ENCODE assay signal across 19 cellular contexts in genomic region chrX:13239272-13239671, GRCh38.
DNase-seq lines count a peak whose midpoint lies in the region; ATAC-seq and TF ChIP-seq lines count a peak whose summit lies in the region.
"Had no signal": no experiment of that assay in that cellular context is flagged by ENCODE, and none has a peak within 500 bp of the region (broad histone marks: within the 10 kb centered on the region; RNA-seq: fewer than 3 reads in every experiment).

No MANE protein-coding gene starts in this region.

- H3K4me1 Mint-ChIP-seq in neural crest cell (peaks cover 14% of the 10 kb centered on the region), HFFc6 (ENCODE audit: low read depth) (no peaks in the 10 kb centered on the region)

- DNase-seq in left cardiac atrium (peak; percentile 20), Right ventricle myocardium superior (no peak), caudate nucleus (lab: John Stamatoyannopoulos, UW) (peak in 23 of 61 donors; percentile 0 to 55 (median 2)), neural crest cell (ENCODE audit: low read depth, low spot score) (no peak), uterus (peak; percentile 35 to 46), SIG-M5 treated with dmso at 0.1 percent for 504 hours (lab: John Stamatoyannopoulos, UW; ENCODE audit: unreplicated experiment) (no peak), HFFc6 (no peak)
- no peak for DNase-seq in stimulated activated CD4-positive, alpha-beta T cell treated with anti-CD3 and anti-CD28 coated beads, Interleukin-4, amount 100 ng/mL, for 4 hours
- DNase-seq: 8988T, ACHN, Calu3, DMS153, DND-41, Kasumi-1, NCI-H2029, NCI-H446 treated with DMSO at 0.1 percent for 48 hours, PC-9, SHP77 had no signal

- intact Hi-C loops in left cardiac atrium (cut with DNase I) = no loop called here
- intact Hi-C loops in Right ventricle myocardium superior (cut with DNase I) = no loop called here
- intact Hi-C loops in uterus (cut with DNase I; ENCODE audit: low total_unique reads) = no loop called here

- no peak overlapping the region for H3K4me3 ChIP-seq in uterus
- H3K4me3 ChIP-seq: PC-9 had no signal

- H3K36me3 ChIP-seq in uterus = no peaks in the 10 kb centered on the region

- H3K27me3 Mint-ChIP-seq in neural crest cell (ENCODE audit: low read depth) (no peaks in the 10 kb centered on the region), HFFc6 (ENCODE audit: insufficient read depth) (no peaks in the 10 kb centered on the region)

- H3K9me3 ChIP-seq in uterus = no peaks in the 10 kb centered on the region

- H3K27me3 ChIP-seq in uterus = no peaks in the 10 kb centered on the region

- H3K27ac ChIP-seq in caudate nucleus (ENCODE audit: low read depth, low read length) = peak overlapping the region; percentile 38
- H3K27ac ChIP-seq in uterus = peak overlapping the region; percentile 14 to 17
- H3K27ac ChIP-seq: PC-9 had no signal

- H3K36me3 Mint-ChIP-seq in neural crest cell (ENCODE audit: low read depth) = no peaks in the 10 kb centered on the region
- no peaks in the 10 kb centered on the region for H3K36me3 Mint-ChIP-seq in HFFc6 (ENCODE audit: low read depth)

- peak overlapping the region; percentile 11 for H3K27ac Mint-ChIP-seq in neural crest cell (ENCODE audit: unreplicated experiment)
- no peak overlapping the region for H3K27ac Mint-ChIP-seq in HFFc6

- TF ChIP-seq POLR2A in uterus (IDR thresholded peaks at IDR 0.05) = no peak

- TF ChIP-seq CTCF in neural crest cell (conservative IDR thresholded peaks at IDR 0.05) = no peak
- TF ChIP-seq CTCF in uterus (IDR thresholded peaks at IDR 0.05) = no peak
- no peak for TF ChIP-seq CTCF in HFFc6 (IDR thresholded peaks at IDR 0.05)

- H3K9me3 Mint-ChIP-seq in neural crest cell = peaks cover 2% of the 10 kb centered on the region
- H3K9me3 Mint-ChIP-seq in HFFc6 = no peaks in the 10 kb centered on the region

- no peak for ATAC-seq in left cardiac atrium
- ATAC-seq in Right ventricle myocardium superior (ENCODE audit: poor library complexity) = no peak
- ATAC-seq: HepG2 had no signal

- H3K4me1 ChIP-seq in uterus = no peaks in the 10 kb centered on the region

- H3K4me3 Mint-ChIP-seq in neural crest cell = no peak overlapping the region
- H3K4me3 Mint-ChIP-seq in HFFc6 = no peak overlapping the region

Comparison
In these comparisons a context has a peak if more than half of its experiments do, and no peak if none do; other contexts are left out.
1. DNase-seq: peak in left cardiac atrium (single experiment) and uterus (2 of 2); none in Right ventricle myocardium superior (single experiment), neural crest cell (single experiment), SIG-M5 treated with dmso at 0.1 percent for 504 hours (single experiment), stimulated activated CD4-positive, alpha-beta T cell treated with anti-CD3 and anti-CD28 coated beads, Interleukin-4, amount 100 ng/mL, for 4 hours (0 of 2) and HFFc6 (single experiment).